13 cellular contexts compared by ENCODE assay signal in the genomic region with DNA sequence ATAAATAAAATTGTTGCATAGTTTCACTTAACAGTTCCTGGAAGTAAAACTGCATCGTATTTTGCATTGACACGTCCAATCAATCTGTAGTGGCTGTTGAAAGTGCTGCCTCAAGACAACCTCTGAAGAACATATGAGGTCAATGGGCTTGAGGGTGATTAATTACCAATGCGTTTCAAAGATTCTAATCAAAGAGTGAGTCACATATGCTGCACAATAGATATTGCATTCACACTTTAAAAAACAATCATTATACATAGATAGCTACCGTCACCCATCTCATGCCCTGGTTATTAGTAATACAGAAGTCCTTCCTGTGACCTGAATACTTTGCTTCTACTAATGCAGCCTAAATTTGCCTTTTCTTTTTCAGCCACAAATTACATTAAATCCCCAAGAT.
A peak's percentile ranks its signal among the peaks of the same experiment; 100 is the strongest.
DNase-seq lines count a peak whose midpoint lies in the region; ATAC-seq, FAIRE-seq and TF ChIP-seq lines count a peak whose summit lies in the region.
"Had no signal": no experiment of that assay in that cellular context is flagged by ENCODE, and none has a peak within 500 bp of the region (broad histone marks: within the 10 kb centered on the region; RNA-seq: fewer than 3 reads in every experiment).

No MANE protein-coding gene starts in this region.

- no peak overlapping the region for H3K27ac ChIP-seq in RWPE2 (ENCODE audit: poor library complexity, severe bottlenecking)
- peak overlapping the region; percentile 35 for H3K27ac ChIP-seq in endothelial cell of umbilical vein (ENCODE audit: insufficient read depth, low read depth, low read length)
- no peak overlapping the region for H3K27ac ChIP-seq in keratinocyte (ENCODE audit: control insufficient read depth, insufficient read depth, low read length)
- H3K27ac ChIP-seq in heart left ventricle: no peak overlapping the region
- H3K27ac ChIP-seq in naive thymus-derived CD4-positive, alpha-beta T cell (ENCODE audit: low read depth, low read length): no peak overlapping the region
- H3K27ac ChIP-seq: HL-60 had no signal

- no peaks in the 10 kb centered on the region for H3K4me1 Mint-ChIP-seq in naive thymus-derived CD4-positive, alpha-beta T cell
- H3K4me1 Mint-ChIP-seq in effector memory CD8-positive, alpha-beta T cell (ENCODE audit: low read depth in 2 of 2): no peaks in the 10 kb centered on the region
- H3K4me1 Mint-ChIP-seq: CD14-positive monocyte had no signal

- no peaks in the 10 kb centered on the region for H3K36me3 ChIP-seq in RWPE2 (ENCODE audit: low read depth)
- no peaks in the 10 kb centered on the region for H3K36me3 ChIP-seq in endothelial cell of umbilical vein (ENCODE audit: control insufficient read depth in 2 of 2, extremely low read depth in 1 of 2, insufficient read depth in 2 of 2, low read length in 2 of 2)
- H3K36me3 ChIP-seq in keratinocyte (ENCODE audit: control insufficient read depth in 2 of 2, extremely low read depth in 1 of 2, insufficient read depth in 2 of 2, low read length in 2 of 2): no peaks in the 10 kb centered on the region
- no peaks in the 10 kb centered on the region for H3K36me3 ChIP-seq in heart left ventricle
- H3K36me3 ChIP-seq in naive thymus-derived CD4-positive, alpha-beta T cell (ENCODE audit: control insufficient read depth in 2 of 3, insufficient read depth in 3 of 3, low read length in 3 of 3): no peaks in the 10 kb centered on the region

- TF ChIP-seq POLR2A in endothelial cell of umbilical vein (IDR thresholded peaks at IDR 0.05; ENCODE audit: low read depth, low read length) (no peak), heart left ventricle (IDR thresholded peaks at IDR 0.05) (no peak)

- H3K9ac ChIP-seq in endothelial cell of umbilical vein (replicated peaks; ENCODE audit: extremely low read depth, insufficient read depth, low read length): no peak overlapping the region
- H3K9ac ChIP-seq in keratinocyte (ENCODE audit: control insufficient read depth, extremely low read depth, insufficient read depth, low read length): no peak overlapping the region

- no peak for DNase-seq in RWPE2 (ENCODE audit: low spot score)
- peak; percentile 71 for DNase-seq in endothelial cell of umbilical vein (ENCODE audit: low read depth, low spot score)
- no peak for DNase-seq in keratinocyte (ENCODE audit: low read depth, low spot score)
- no peak for DNase-seq in heart left ventricle
- DNase-seq in naive thymus-derived CD4-positive, alpha-beta T cell: no peak
- DNase-seq in effector memory CD8-positive, alpha-beta T cell: no peak
- no peak for DNase-seq in inferior parietal cortex (ENCODE audit: extremely low spot score)
- DNase-seq: CD8-positive, alpha-beta T cell; COR-L47; DND-41; HCEC 1CT had no signal

- H3K4me3 Mint-ChIP-seq in naive thymus-derived CD4-positive, alpha-beta T cell: no peak overlapping the region
- no peak overlapping the region for H3K4me3 Mint-ChIP-seq in effector memory CD8-positive, alpha-beta T cell
- H3K4me3 Mint-ChIP-seq: CD14-positive monocyte; CD8-positive, alpha-beta T cell had no signal

- H3K27me3 ChIP-seq in RWPE2 (ENCODE audit: insufficient read depth, poor library complexity, severe bottlenecking): no peaks in the 10 kb centered on the region
- H3K27me3 ChIP-seq in endothelial cell of umbilical vein (ENCODE audit: control insufficient read depth in 2 of 2, insufficient read depth in 2 of 2, low read length in 2 of 2): no peaks in the 10 kb centered on the region
- no peaks in the 10 kb centered on the region for H3K27me3 ChIP-seq in keratinocyte (ENCODE audit: control insufficient read depth, extremely low read depth, insufficient read depth, low read length)
- no peaks in the 10 kb centered on the region for H3K27me3 ChIP-seq in heart left ventricle
- no peaks in the 10 kb centered on the region for H3K27me3 ChIP-seq in naive thymus-derived CD4-positive, alpha-beta T cell (ENCODE audit: control insufficient read depth in 2 of 2, insufficient read depth in 2 of 2, low read length in 2 of 2)

- H3K9me3 ChIP-seq in RWPE2 (ENCODE audit: severe bottlenecking): no peaks in the 10 kb centered on the region
- no peaks in the 10 kb centered on the region for H3K9me3 ChIP-seq in endothelial cell of umbilical vein (replicated peaks; ENCODE audit: control insufficient read depth, insufficient read depth, low read length)
- H3K9me3 ChIP-seq in keratinocyte (ENCODE audit: control insufficient read depth, low read depth, low read length): no peaks in the 10 kb centered on the region
- no peaks in the 10 kb centered on the region for H3K9me3 ChIP-seq in heart left ventricle
- no peaks in the 10 kb centered on the region for H3K9me3 ChIP-seq in naive thymus-derived CD4-positive, alpha-beta T cell (ENCODE audit: control insufficient read depth in 2 of 3, low read length in 3 of 3)

- WGBS in heart left ventricle, 4 donors: 83 to 91% (median 86%) methylated on average over 4 of the region's 4 CpGs

- H3K4me3 ChIP-seq in RWPE2 (ENCODE audit: severe bottlenecking) (no peak overlapping the region), endothelial cell of umbilical vein (replicated peaks in 1 of 3; ENCODE audit: insufficient read depth in 1 of 3, low read depth in 1 of 3, low read length in 3 of 3) (no peak overlapping the region), keratinocyte (ENCODE audit: control insufficient read depth in 2 of 3, extremely low read depth in 1 of 3, insufficient read depth in 2 of 3, low read depth in 1 of 3, low read length in 3 of 3) (no peak overlapping the region), heart left ventricle (no peak overlapping the region)
- H3K4me3 ChIP-seq in naive thymus-derived CD4-positive, alpha-beta T cell (ENCODE audit: low read length): no peak overlapping the region

- H3K4me2 ChIP-seq in endothelial cell of umbilical vein (ENCODE audit: insufficient read depth, low read length): peak overlapping the region; percentile 78
- H3K4me2 ChIP-seq in keratinocyte (ENCODE audit: control insufficient read depth, extremely low read depth, insufficient read depth, low read depth, low read length): no peak overlapping the region

- H3K4me1 ChIP-seq in RWPE2 (ENCODE audit: insufficient read depth, poor library complexity, severe bottlenecking) (peaks cover 4% of the 10 kb centered on the region), endothelial cell of umbilical vein (ENCODE audit: control insufficient read depth, extremely low read depth, insufficient read depth, low read length) (peaks cover 11% of the 10 kb centered on the region), keratinocyte (ENCODE audit: control insufficient read depth, extremely low read depth, insufficient read depth, low read length) (no peaks in the 10 kb centered on the region), heart left ventricle (no peaks in the 10 kb centered on the region)
- H3K4me1 ChIP-seq in naive thymus-derived CD4-positive, alpha-beta T cell (ENCODE audit: control insufficient read depth in 2 of 2, insufficient read depth in 2 of 2, low read length in 2 of 2): no peaks in the 10 kb centered on the region

- no TSS peak for BruUV-seq in endothelial cell of umbilical vein (replicated peaks; lab: Mats Ljungman, UMichigan)

- FAIRE-seq in endothelial cell of umbilical vein (lab: Jason Lieb, UNC) (peak; percentile 80), keratinocyte (lab: Jason Lieb, UNC) (peak; percentile 23)

- H2AFZ ChIP-seq in endothelial cell of umbilical vein (ENCODE audit: low read depth, low read length) (no peak overlapping the region), keratinocyte (ENCODE audit: control insufficient read depth, low read length) (no peak overlapping the region)

- H4K20me1 ChIP-seq in endothelial cell of umbilical vein (replicated peaks; ENCODE audit: control insufficient read depth, extremely low read depth, insufficient read depth, low read length): no peaks in the 10 kb centered on the region
- H4K20me1 ChIP-seq in keratinocyte (ENCODE audit: control insufficient read depth, extremely low read depth, insufficient read depth, low read length): no peaks in the 10 kb centered on the region

- peak; percentile 66 for ATAC-seq in RWPE2 (ENCODE audit: low read depth)
- no peak for ATAC-seq in heart left ventricle
- ATAC-seq in naive thymus-derived CD4-positive, alpha-beta T cell: no peak
- ATAC-seq in effector memory CD8-positive, alpha-beta T cell (replicated peaks): no peak
- ATAC-seq: CD8-positive, alpha-beta T cell had no signal

- dilution Hi-C loops in endothelial cell of umbilical vein (cut with MboI; ENCODE audit: extremely low pct_ligation_motif_present, low sequenced_read_pairs): no loop called here
- dilution Hi-C loops in keratinocyte (cut with MboI; ENCODE audit: extremely low pct_ligation_motif_present, low sequenced_read_pairs): no loop called here

- no peaks in the 10 kb centered on the region for H3K9me1 ChIP-seq in endothelial cell of umbilical vein (replicated peaks; ENCODE audit: control insufficient read depth, extremely low read depth, insufficient read depth, low read length)
- H3K9me1 ChIP-seq in keratinocyte (ENCODE audit: control insufficient read depth, extremely low read depth, insufficient read depth, low read length): no peaks in the 10 kb centered on the region

- intact Hi-C loops in endothelial cell of umbilical vein (cut with micrococcal nuclease) (loop anchor here (2.0 to 5.0 kb wide), 2 partner anchors 224 to 740 kb away; no protein-coding TSS in a partner anchor), heart left ventricle (cut with DNase I) (no loop called here)
- intact Hi-C loops in naive thymus-derived CD4-positive, alpha-beta T cell (cut with micrococcal nuclease): no loop called here

- peaks cover 0 to 12% (median 4%) of the 10 kb centered on the region in 11 donors for H3K9me3 Mint-ChIP-seq in naive thymus-derived CD4-positive, alpha-beta T cell
- peaks cover 0 to 7% of the 10 kb centered on the region in 2 donors for H3K9me3 Mint-ChIP-seq in effector memory CD8-positive, alpha-beta T cell

- H3K36me3 Mint-ChIP-seq in naive thymus-derived CD4-positive, alpha-beta T cell: no peaks in the 10 kb centered on the region
- H3K36me3 Mint-ChIP-seq in effector memory CD8-positive, alpha-beta T cell (ENCODE audit: insufficient read depth): no peaks in the 10 kb centered on the region
- H3K36me3 Mint-ChIP-seq: CD14-positive monocyte; CD8-positive, alpha-beta T cell had no signal

- TF ChIP-seq CTCF in RWPE2 (IDR thresholded peaks at IDR 0.05; ENCODE audit: poor library complexity, severe bottlenecking) (no peak), endothelial cell of umbilical vein (IDR thresholded peaks at IDR 0.05; ENCODE audit: extremely low read depth in 1 of 2, insufficient read depth in 1 of 2, low read depth in 1 of 2, low read length in 2 of 2) (no peak), keratinocyte (optimal IDR thresholded peaks at IDR 0.05 in 1 of 3, IDR thresholded peaks at IDR 0.05 in 1 of 3, conservative IDR thresholded peaks at IDR 0.05 in 1 of 3; ENCODE audit: extremely low read depth in 1 of 3, insufficient read depth in 2 of 3, low read length in 3 of 3) (no peak), heart left ventricle (IDR thresholded peaks at IDR 0.05) (no peak)

- no peaks in the 10 kb centered on the region for H3K79me2 ChIP-seq in endothelial cell of umbilical vein (ENCODE audit: control insufficient read depth, insufficient read depth, low read length)
- no peaks in the 10 kb centered on the region for H3K79me2 ChIP-seq in keratinocyte (ENCODE audit: control insufficient read depth, insufficient read depth, low read length)

- POLR2A ChIA-PET in endothelial cell of umbilical vein (lab: Charles Lee): no interaction called here
- POLR2A ChIA-PET in naive thymus-derived CD4-positive, alpha-beta T cell (lab: Charles Lee): no interaction called here

- H3K27ac Mint-ChIP-seq in naive thymus-derived CD4-positive, alpha-beta T cell: no peak overlapping the region
- no peak overlapping the region for H3K27ac Mint-ChIP-seq in effector memory CD8-positive, alpha-beta T cell
- H3K27ac Mint-ChIP-seq: CD14-positive monocyte; CD8-positive, alpha-beta T cell had no signal

- CTCF ChIA-PET in endothelial cell of umbilical vein (lab: Charles Lee): interaction anchor here (0.8 to 4.8 kb wide), 5 partner anchors 25 to 740 kb away, joined by 3 to 29 read pairs (median 4); no protein-coding TSS in a partner anchor
- CTCF ChIA-PET in naive thymus-derived CD4-positive, alpha-beta T cell (lab: Charles Lee): no interaction called here

- no peaks in the 10 kb centered on the region for H3K27me3 Mint-ChIP-seq in naive thymus-derived CD4-positive, alpha-beta T cell
- H3K27me3 Mint-ChIP-seq in effector memory CD8-positive, alpha-beta T cell: no peaks in the 10 kb centered on the region
